In genomic region chr1:8815582-8816285, GRCh38 we compare ENCODE assay signal across 8 cellular contexts. TPM values are rescaled to one million over a fixed set of nuclear protein-coding genes. Genes with fewer than 3 reads are reported as not detected.
A peak's percentile ranks its signal among the peaks of the same experiment; 100 is the strongest.
DNase-seq lines count a peak whose midpoint lies in the region; ATAC-seq, FAIRE-seq and TF ChIP-seq lines count a peak whose summit lies in the region.

No MANE protein-coding gene starts in this region.

- H3K9me3 ChIP-seq in right atrium auricular region (no peaks in the 10 kb centered on the region), fibroblast of lung (ENCODE audit: control insufficient read depth, insufficient read depth, low read depth, low read length) (no peaks in the 10 kb centered on the region), pancreas (no peaks in the 10 kb centered on the region)

- ATAC-seq in Right ventricle myocardium inferior (no peak), SK-N-SH treated with all-trans-retinoic acid at 6 μM for 48 hours (0 out of 3 replicates have a peak, but pooled peaks have one; percentile 4), pancreas (no peak), HG03108 (IDR thresholded peaks at IDR 0.05; ENCODE audit: unreplicated experiment) (no peak)

- H3K36me3 ChIP-seq in right atrium auricular region (no peaks in the 10 kb centered on the region), fibroblast of lung (ENCODE audit: control insufficient read depth, insufficient read depth, low read length) (no peaks in the 10 kb centered on the region), pancreas (no peaks in the 10 kb centered on the region)

- H3K4me1 ChIP-seq in right atrium auricular region (peaks cover 0 to 37% of the 10 kb centered on the region in 2 donors), fibroblast of lung (ENCODE audit: control insufficient read depth, extremely low read depth, insufficient read depth, low read length) (peaks cover 2% of the 10 kb centered on the region), pancreas (peaks cover 0 to 12% (median 11%) of the 10 kb centered on the region in 3 donors)

- WGBS in pancreas, 2 donors, result 8 to 10% methylated on average over 5 of the region's 5 CpGs

- peak overlapping the region; percentile 4 for H2AFZ ChIP-seq in fibroblast of lung (ENCODE audit: low read length)

- no peaks in the 10 kb centered on the region for H4K20me1 ChIP-seq in fibroblast of lung (ENCODE audit: control insufficient read depth, extremely low read depth, insufficient read depth, low read length)

- H3K4me3 ChIP-seq in right atrium auricular region, result peak overlapping the region in 1 of 2 donors; percentile 75
- H3K4me3 ChIP-seq in fibroblast of lung (replicated peaks in 1 of 4; ENCODE audit: control extremely low read depth in 1 of 4, insufficient read depth in 1 of 4, low read depth in 3 of 4, low read length in 4 of 4), result peak overlapping the region; percentile 11 to 85 (median 82)
- peak overlapping the region in 2 of 4 donors; percentile 69 to 80 for H3K4me3 ChIP-seq in pancreas

- no peak overlapping the region for H3K9ac ChIP-seq in fibroblast of lung (ENCODE audit: insufficient read depth, low read length)

- intact Hi-C loops in Right ventricle myocardium inferior (cut with DNase I), result loop anchor here (2.0 kb wide), 1 partner anchor 37 kb away; no protein-coding TSS in a partner anchor
- intact Hi-C loops in pancreas (cut with DNase I), result no loop called here

- H3K4me2 ChIP-seq in fibroblast of lung (ENCODE audit: extremely low read depth, insufficient read depth, low read length), result peak overlapping the region; percentile 86

- no peak for TF ChIP-seq CTCF in right atrium auricular region (IDR thresholded peaks at IDR 0.05)
- TF ChIP-seq CTCF in fibroblast of lung (conservative IDR thresholded peaks at IDR 0.05 in 1 of 2, IDR thresholded peaks at IDR 0.05 in 1 of 2; ENCODE audit: low read depth in 1 of 2, low read length in 2 of 2), result no peak
- TF ChIP-seq CTCF in pancreas (IDR thresholded peaks at IDR 0.05), result no peak

- H3K79me2 ChIP-seq in fibroblast of lung (ENCODE audit: control insufficient read depth, insufficient read depth, low read length), result peaks cover 3% of the 10 kb centered on the region

- DNase-seq in right atrium auricular region (ENCODE audit: low spot score) (no peak), Right ventricle myocardium inferior (ENCODE audit: missing footprints) (no peak), fibroblast of lung (ENCODE audit: low read depth in 2 of 2) (peak; percentile 40 to 53), pancreas (no peak), RCC 7860 (ENCODE audit: low spot score) (no peak)
- no peak for DNase-seq in stimulated activated CD4-positive, alpha-beta T cell treated with anti-CD3 and anti-CD28 coated beads, Interleukin-15, amount 100 ng/mL, for 24 hours

- H3K27ac ChIP-seq in right atrium auricular region (peak overlapping the region; percentile 94 to 95), fibroblast of lung (ENCODE audit: insufficient read depth, low read length) (no peak overlapping the region), pancreas (peak overlapping the region in 3 of 4 donors; percentile 16 to 96 (median 88))

- no peaks in the 10 kb centered on the region for H3K27me3 ChIP-seq in right atrium auricular region
- H3K27me3 ChIP-seq in fibroblast of lung (ENCODE audit: control insufficient read depth, insufficient read depth, low read length), result no peaks in the 10 kb centered on the region
- H3K27me3 ChIP-seq in pancreas, result no peaks in the 10 kb centered on the region

- FAIRE-seq in pancreas (lab: Jason Lieb, UNC), result no peak
- no peak for FAIRE-seq in RCC 7860 (lab: Jason Lieb, UNC)

TF ChIP-seq in SK-N-SH treated with all-trans-retinoic acid at 6 μM for 48 hours, 23 proteins besides CTCF, POLR2A, EP300 and RAD21:
- TF ChIP-seq, protein P1, sequence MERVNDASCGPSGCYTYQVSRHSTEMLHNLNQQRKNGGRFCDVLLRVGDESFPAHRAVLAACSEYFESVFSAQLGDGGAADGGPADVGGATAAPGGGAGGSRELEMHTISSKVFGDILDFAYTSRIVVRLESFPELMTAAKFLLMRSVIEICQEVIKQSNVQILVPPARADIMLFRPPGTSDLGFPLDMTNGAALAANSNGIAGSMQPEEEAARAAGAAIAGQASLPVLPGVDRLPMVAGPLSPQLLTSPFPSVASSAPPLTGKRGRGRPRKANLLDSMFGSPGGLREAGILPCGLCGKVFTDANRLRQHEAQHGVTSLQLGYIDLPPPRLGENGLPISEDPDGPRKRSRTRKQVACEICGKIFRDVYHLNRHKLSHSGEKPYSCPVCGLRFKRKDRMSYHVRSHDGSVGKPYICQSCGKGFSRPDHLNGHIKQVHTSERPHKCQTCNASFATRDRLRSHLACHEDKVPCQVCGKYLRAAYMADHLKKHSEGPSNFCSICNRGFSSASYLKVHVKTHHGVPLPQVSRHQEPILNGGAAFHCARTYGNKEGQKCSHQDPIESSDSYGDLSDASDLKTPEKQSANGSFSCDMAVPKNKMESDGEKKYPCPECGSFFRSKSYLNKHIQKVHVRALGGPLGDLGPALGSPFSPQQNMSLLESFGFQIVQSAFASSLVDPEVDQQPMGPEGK (CRISPR knock-in tag; IDR thresholded peaks at IDR 0.05; ENCODE audit: borderline replicate concordance), result no peak
- no peak for TF ChIP-seq PPARA (CRISPR knock-in tag; IDR thresholded peaks at IDR 0.05; ENCODE audit: borderline replicate concordance)
- TF ChIP-seq CREB5 (CRISPR knock-in tag; IDR thresholded peaks at IDR 0.05; ENCODE audit: low read depth), result no peak
- no peak for TF ChIP-seq CSRNP3 (CRISPR knock-in tag; IDR thresholded peaks at IDR 0.05)
- TF ChIP-seq ZFP30 (CRISPR knock-in tag; IDR thresholded peaks at IDR 0.05), result no peak
- TF ChIP-seq, protein P2, sequence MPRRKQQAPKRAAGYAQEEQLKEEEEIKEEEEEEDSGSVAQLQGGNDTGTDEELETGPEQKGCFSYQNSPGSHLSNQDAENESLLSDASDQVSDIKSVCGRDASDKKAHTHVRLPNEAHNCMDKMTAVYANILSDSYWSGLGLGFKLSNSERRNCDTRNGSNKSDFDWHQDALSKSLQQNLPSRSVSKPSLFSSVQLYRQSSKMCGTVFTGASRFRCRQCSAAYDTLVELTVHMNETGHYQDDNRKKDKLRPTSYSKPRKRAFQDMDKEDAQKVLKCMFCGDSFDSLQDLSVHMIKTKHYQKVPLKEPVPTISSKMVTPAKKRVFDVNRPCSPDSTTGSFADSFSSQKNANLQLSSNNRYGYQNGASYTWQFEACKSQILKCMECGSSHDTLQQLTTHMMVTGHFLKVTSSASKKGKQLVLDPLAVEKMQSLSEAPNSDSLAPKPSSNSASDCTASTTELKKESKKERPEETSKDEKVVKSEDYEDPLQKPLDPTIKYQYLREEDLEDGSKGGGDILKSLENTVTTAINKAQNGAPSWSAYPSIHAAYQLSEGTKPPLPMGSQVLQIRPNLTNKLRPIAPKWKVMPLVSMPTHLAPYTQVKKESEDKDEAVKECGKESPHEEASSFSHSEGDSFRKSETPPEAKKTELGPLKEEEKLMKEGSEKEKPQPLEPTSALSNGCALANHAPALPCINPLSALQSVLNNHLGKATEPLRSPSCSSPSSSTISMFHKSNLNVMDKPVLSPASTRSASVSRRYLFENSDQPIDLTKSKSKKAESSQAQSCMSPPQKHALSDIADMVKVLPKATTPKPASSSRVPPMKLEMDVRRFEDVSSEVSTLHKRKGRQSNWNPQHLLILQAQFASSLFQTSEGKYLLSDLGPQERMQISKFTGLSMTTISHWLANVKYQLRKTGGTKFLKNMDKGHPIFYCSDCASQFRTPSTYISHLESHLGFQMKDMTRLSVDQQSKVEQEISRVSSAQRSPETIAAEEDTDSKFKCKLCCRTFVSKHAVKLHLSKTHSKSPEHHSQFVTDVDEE (CRISPR knock-in tag; IDR thresholded peaks at IDR 0.05), result no peak
- TF ChIP-seq TCF4 (CRISPR knock-in tag; IDR thresholded peaks at IDR 0.05; ENCODE audit: borderline replicate concordance), result no peak
- TF ChIP-seq OSR1 (CRISPR knock-in tag; IDR thresholded peaks at IDR 0.05), result no peak

RNA-seq across cellular contexts. Expression of gene RERE, which starts 1.7 kb away (rescaled TPM):
- 100 to 1,000 TPM in 1 of 2 donors, 10 to 100 TPM in 1; 99.8 to 125 TPM for total RNA-seq in right atrium auricular region
- 133 TPM for total RNA-seq in Right ventricle myocardium inferior
- total RNA-seq in fibroblast of lung, result 45.7 and 51.0 TPM in 2 replicates
- polyA plus RNA-seq in fibroblast of lung, result 3.7 and 5.8 TPM in 2 replicates
- polyA plus RNA-seq in fibroblast of lung (2012), result 39.9 and 56.9 TPM in 2 replicates
- polyA minus RNA-seq in fibroblast of lung (ENCODE audit: low replicate concordance), result 79.4 and 89.4 TPM in 2 replicates
- 10 to 100 TPM; 47.8 to 76.7 (median 53.4) TPM for total RNA-seq in pancreas
- polyA plus RNA-seq in pancreas, result 10 to 100 TPM; 27.0 to 40.6 TPM

Comparison
In these comparisons a context has a peak if more than half of its experiments do, and no peak if none do; other contexts are left out.
1. DNase-seq: peak in fibroblast of lung (2 of 2); none in right atrium auricular region (single experiment), Right ventricle myocardium inferior (single experiment), pancreas (0 of 6), stimulated activated CD4-positive, alpha-beta T cell treated with anti-CD3 and anti-CD28 coated beads, Interleukin-15, amount 100 ng/mL, for 24 hours (single experiment) and RCC 7860 (single experiment).